2 cellular contexts compared by ENCODE assay signal in genomic region chr13:20276901-20277300, GRCh38. TPM values are rescaled to one million over a fixed set of nuclear protein-coding genes. Genes with fewer than 3 reads are reported as not detected.
"Had no signal": no experiment of that assay in that cellular context is flagged by ENCODE, and none has a peak within 500 bp of the region (broad histone marks: within the 10 kb centered on the region; RNA-seq: fewer than 3 reads in every experiment).

No MANE protein-coding gene starts in this region.

RNA-seq across cellular contexts. Expression of gene GJB6, which starts 44.8 kb away (rescaled TPM):
- total RNA-seq: G401, GM12878 had no signal
